ENCODE assay signal across 1 cellular context in genomic region chr10:26488344-26488743, GRCh38.
TF ChIP-seq lines count a peak whose summit lies in the region.

No MANE protein-coding gene starts in this region.

TF ChIP-seq in GM12878, 131 proteins besides CTCF, POLR2A, EP300 and RAD21 (continued from another document):
- TF ChIP-seq REST (IDR thresholded peaks at IDR 0.05; ENCODE audit: low read depth, low read length) (no peak), FOXM1 (IDR thresholded peaks at IDR 0.05; ENCODE audit: low read depth, low read length) (no peak), KDM1A (IDR thresholded peaks at IDR 0.05; ENCODE audit: borderline replicate concordance) (no peak), SRF (IDR thresholded peaks at IDR 0.05; ENCODE audit: low read depth in 2 of 2, low read length in 2 of 2) (no peak), SREBF2 (IDR thresholded peaks at IDR 0.05; ENCODE audit: low read length) (no peak)
- TF ChIP-seq, protein P1, sequence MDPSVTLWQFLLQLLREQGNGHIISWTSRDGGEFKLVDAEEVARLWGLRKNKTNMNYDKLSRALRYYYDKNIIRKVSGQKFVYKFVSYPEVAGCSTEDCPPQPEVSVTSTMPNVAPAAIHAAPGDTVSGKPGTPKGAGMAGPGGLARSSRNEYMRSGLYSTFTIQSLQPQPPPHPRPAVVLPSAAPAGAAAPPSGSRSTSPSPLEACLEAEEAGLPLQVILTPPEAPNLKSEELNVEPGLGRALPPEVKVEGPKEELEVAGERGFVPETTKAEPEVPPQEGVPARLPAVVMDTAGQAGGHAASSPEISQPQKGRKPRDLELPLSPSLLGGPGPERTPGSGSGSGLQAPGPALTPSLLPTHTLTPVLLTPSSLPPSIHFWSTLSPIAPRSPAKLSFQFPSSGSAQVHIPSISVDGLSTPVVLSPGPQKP (IDR thresholded peaks at IDR 0.05; ENCODE audit: low read depth, low read length), result no peak
